29 cellular contexts compared by ENCODE assay signal in the genomic region with DNA sequence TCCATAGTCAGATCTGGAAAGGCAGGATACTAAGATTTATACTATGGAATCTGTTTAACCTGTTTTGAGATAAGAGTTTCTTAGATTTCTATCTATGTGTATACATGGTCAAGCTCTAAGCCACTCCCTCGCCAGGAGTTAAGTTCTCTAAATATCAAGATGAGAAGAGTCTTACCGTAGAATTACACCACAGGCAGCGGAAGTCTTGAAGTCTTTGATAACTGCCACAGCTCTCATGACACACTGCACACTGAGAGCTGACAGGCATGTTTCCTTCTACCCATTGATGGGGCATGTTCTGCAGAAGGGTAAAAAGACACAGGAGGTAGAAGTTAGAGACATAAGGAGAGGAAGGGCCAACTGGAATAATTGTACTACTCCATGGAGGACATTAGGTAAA.
"Had no signal": no experiment of that assay in that cellular context is flagged by ENCODE, and none has a peak within 500 bp of the region (broad histone marks: within the 10 kb centered on the region; RNA-seq: fewer than 3 reads in every experiment).

No MANE protein-coding gene starts in this region.

- H3K36me3 Mint-ChIP-seq: activated naive CD8-positive, alpha-beta T cell; type B pancreatic cell had no signal

- H3K27me3 Mint-ChIP-seq: activated B cell treated with CpG ODN at 0.5 μM for 24 hours, progenitor cell of endocrine pancreas, type B pancreatic cell had no signal

- H3K9me3 Mint-ChIP-seq: activated B cell treated with CpG ODN at 0.5 μM for 24 hours; activated T-cell treated with anti-CD3 and anti-CD28 coated beads, Interleukin-2, amount 50 U/mL, for 72 hours; T-helper 1 cell treated with Interleukin-12 subunit alpha and Interleukin-12 subunit beta and Interleukin-4 antibody, amounts not matched to agents 30 μg/mL and 1 μg/mL, for 36 hours; type B pancreatic cell had no signal

- H3K27me3 ChIP-seq: body of pancreas, colonic mucosa, esophagus squamous epithelium, left lung, right lobe of liver, uterus had no signal

- H3K4me1 Mint-ChIP-seq: activated B cell treated with CpG ODN at 0.5 μM for 24 hours, nephron had no signal

- H3K9me3 ChIP-seq: body of pancreas, colonic mucosa, esophagus squamous epithelium, left lung, lower lobe of right lung, right lobe of liver, thoracic aorta, uterus had no signal

- H3K27ac ChIP-seq: body of pancreas, colonic mucosa, epithelial cell of prostate, esophagus squamous epithelium, heart right ventricle, left lung, lower lobe of right lung, right lobe of liver, thoracic aorta, uterus had no signal

- H3K4me3 Mint-ChIP-seq: activated B cell treated with CpG ODN at 0.5 μM for 24 hours; activated naive CD8-positive, alpha-beta T cell; activated T-cell treated with anti-CD3 and anti-CD28 coated beads, Interleukin-2, amount 50 U/mL, for 72 hours; nephron; T-helper 1 cell treated with Interleukin-12 subunit alpha and Interleukin-12 subunit beta and Interleukin-4 antibody, amounts not matched to agents 30 μg/mL and 1 μg/mL, for 36 hours; type B pancreatic cell had no signal

- H3K4me1 ChIP-seq: body of pancreas, colonic mucosa, esophagus squamous epithelium, heart right ventricle, left lung, lower lobe of right lung, right lobe of liver, uterus had no signal

- H3K36me3 ChIP-seq: colonic mucosa, esophagus squamous epithelium, heart right ventricle, left lung, lower lobe of right lung, right lobe of liver, thoracic aorta, uterus had no signal

- H3K27ac Mint-ChIP-seq: activated B cell treated with CpG ODN at 0.5 μM for 24 hours; activated naive CD8-positive, alpha-beta T cell; activated T-cell treated with anti-CD3 and anti-CD28 coated beads, Interleukin-2, amount 50 U/mL, for 72 hours; nephron; progenitor cell of endocrine pancreas; T-helper 1 cell treated with Interleukin-12 subunit alpha and Interleukin-12 subunit beta and Interleukin-4 antibody, amounts not matched to agents 30 μg/mL and 1 μg/mL, for 36 hours; type B pancreatic cell had no signal

- ATAC-seq: activated T-cell treated with anti-CD3 and anti-CD28 coated beads, Interleukin-2, amount 50 U/mL, for 72 hours; body of pancreas; heart right ventricle; left lung; lower lobe of right lung; right lobe of liver had no signal

- DNase-seq: activated B cell treated with CpG ODN at 0.5 μM for 24 hours; activated CD4-positive, alpha-beta T cell treated with anti-CD3 and anti-CD28 coated beads for 4 hours; activated CD4-positive, alpha-beta T cell treated with anti-CD3 and anti-CD28 coated beads, Interleukin-2, amount 50 U/mL, for 4 hours; activated effector memory CD4-positive, alpha-beta T cell treated with Interleukin-2 at 50 U/mL for 16 hours; activated naive CD4-positive, alpha-beta T cell treated with Interleukin-2 at 50 U/mL for 16 hours; activated T-cell treated with anti-CD3 and anti-CD28 coated beads for 4 hours; activated T-cell treated with anti-CD3 and anti-CD28 coated beads, Interleukin-2, amount 50 U/mL, for 72 hours; anterior cingulate cortex; body of pancreas; colonic mucosa; effector CD8-positive, alpha-beta T cell; esophagus squamous epithelium; foreskin melanocyte; heart right ventricle; left lung; lower lobe of right lung; mesendoderm; right lobe of liver; stimulated activated CD4-positive, alpha-beta T cell treated with anti-CD3 and anti-CD28 coated beads, Interleukin-2, amount 100 ng/mL, for 48 hours; stimulated activated naive CD4-positive, alpha-beta T cell treated with Interleukin-2 at 50 U/mL for 16 hours; T-helper 9 cell; uterus had no signal

- H3K4me3 ChIP-seq: body of pancreas, colonic mucosa, esophagus squamous epithelium, heart right ventricle, left lung, lower lobe of right lung, right lobe of liver, thoracic aorta, uterus had no signal
